ENCODE assay signal across 1 cellular context in genomic region chr10:72010234-72010992, GRCh38.
TF ChIP-seq lines count a peak whose summit lies in the region.

No MANE protein-coding gene starts in this region.

TF ChIP-seq in HepG2, 621 proteins besides CTCF, POLR2A, EP300 and RAD21 (continued from another document):
- TF ChIP-seq, protein P1, sequence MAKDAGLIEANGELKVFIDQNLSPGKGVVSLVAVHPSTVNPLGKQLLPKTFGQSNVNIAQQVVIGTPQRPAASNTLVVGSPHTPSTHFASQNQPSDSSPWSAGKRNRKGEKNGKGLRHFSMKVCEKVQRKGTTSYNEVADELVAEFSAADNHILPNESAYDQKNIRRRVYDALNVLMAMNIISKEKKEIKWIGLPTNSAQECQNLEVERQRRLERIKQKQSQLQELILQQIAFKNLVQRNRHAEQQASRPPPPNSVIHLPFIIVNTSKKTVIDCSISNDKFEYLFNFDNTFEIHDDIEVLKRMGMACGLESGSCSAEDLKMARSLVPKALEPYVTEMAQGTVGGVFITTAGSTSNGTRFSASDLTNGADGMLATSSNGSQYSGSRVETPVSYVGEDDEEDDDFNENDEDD (CRISPR knock-in tag; IDR thresholded peaks at IDR 0.05; ENCODE audit: borderline replicate concordance) = no peak
- no peak for TF ChIP-seq NONO (IDR thresholded peaks at IDR 0.05)
- TF ChIP-seq NONO (CRISPR knock-in tag; conservative IDR thresholded peaks at IDR 0.05) = no peak
- TF ChIP-seq ZNF737 (CRISPR knock-in tag; IDR thresholded peaks at IDR 0.05; ENCODE audit: borderline replicate concordance) = no peak
- TF ChIP-seq, protein P2, sequence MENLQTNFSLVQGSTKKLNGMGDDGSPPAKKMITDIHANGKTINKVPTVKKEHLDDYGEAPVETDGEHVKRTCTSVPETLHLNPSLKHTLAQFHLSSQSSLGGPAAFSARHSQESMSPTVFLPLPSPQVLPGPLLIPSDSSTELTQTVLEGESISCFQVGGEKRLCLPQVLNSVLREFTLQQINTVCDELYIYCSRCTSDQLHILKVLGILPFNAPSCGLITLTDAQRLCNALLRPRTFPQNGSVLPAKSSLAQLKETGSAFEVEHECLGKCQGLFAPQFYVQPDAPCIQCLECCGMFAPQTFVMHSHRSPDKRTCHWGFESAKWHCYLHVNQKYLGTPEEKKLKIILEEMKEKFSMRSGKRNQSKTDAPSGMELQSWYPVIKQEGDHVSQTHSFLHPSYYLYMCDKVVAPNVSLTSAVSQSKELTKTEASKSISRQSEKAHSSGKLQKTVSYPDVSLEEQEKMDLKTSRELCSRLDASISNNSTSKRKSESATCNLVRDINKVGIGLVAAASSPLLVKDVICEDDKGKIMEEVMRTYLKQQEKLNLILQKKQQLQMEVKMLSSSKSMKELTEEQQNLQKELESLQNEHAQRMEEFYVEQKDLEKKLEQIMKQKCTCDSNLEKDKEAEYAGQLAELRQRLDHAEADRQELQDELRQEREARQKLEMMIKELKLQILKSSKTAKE (CRISPR knock-in tag; IDR thresholded peaks at IDR 0.05; ENCODE audit: borderline replicate concordance) = no peak
- TF ChIP-seq YEATS4 (CRISPR knock-in tag; IDR thresholded peaks at IDR 0.05; ENCODE audit: borderline replicate concordance) = no peak
- no peak for TF ChIP-seq FOXJ3 (CRISPR knock-in tag; IDR thresholded peaks at IDR 0.05; ENCODE audit: borderline replicate concordance)
- TF ChIP-seq FOXC1 (CRISPR knock-in tag; IDR thresholded peaks at IDR 0.05; ENCODE audit: borderline replicate concordance) = no peak
- TF ChIP-seq ZNF773 (CRISPR knock-in tag; IDR thresholded peaks at IDR 0.05; ENCODE audit: borderline replicate concordance) = no peak
- no peak for TF ChIP-seq PAWR (CRISPR knock-in tag; IDR thresholded peaks at IDR 0.05; ENCODE audit: borderline replicate concordance)
- TF ChIP-seq SETDB1 (CRISPR knock-in tag; IDR thresholded peaks at IDR 0.05; ENCODE audit: borderline replicate concordance) = no peak
